ENCODE assay signal across 32 cellular contexts in the genomic region with DNA sequence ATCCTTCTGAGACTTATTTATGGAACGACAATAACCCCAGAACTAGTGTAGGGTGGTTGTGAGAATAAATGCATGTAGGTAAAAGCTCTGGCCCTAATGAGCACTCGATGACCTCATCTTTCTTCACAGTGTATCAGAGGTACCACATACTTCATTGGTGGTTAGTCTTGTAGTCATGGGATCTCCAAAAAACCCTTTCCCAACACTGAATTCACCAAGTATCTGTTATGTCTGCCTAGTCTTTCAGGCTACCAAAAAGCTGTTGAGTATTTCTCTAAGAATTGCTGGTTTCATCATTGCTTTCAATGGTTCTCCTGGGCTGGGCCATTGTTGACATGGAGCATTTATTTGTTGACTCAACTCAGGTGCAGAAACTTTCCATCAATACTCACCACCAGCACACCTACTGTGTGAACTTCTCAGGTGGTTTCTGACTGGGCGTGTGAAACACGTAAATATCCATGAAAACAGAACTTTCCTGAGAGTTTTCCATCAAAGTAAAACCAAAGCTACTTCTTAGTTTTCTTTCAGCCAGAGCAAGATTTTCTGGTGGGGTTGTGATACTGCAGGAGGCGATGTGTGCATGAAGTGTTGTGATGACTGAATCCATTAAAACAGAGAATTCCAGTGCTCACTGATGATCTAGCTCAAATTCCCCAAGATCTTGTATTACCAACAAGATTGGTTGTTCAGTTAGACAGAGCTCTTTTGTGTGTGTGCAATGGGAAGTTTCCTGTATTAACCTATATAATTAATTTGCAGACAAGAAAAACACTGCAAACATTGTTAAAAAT. TPM values are rescaled to one million over a fixed set of nuclear protein-coding genes. Genes with fewer than 3 reads are reported as not detected.
DNase-seq lines count a peak whose midpoint lies in the region; ATAC-seq, FAIRE-seq and TF ChIP-seq lines count a peak whose summit lies in the region.
"Had no signal": no experiment of that assay in that cellular context is flagged by ENCODE, and none has a peak within 500 bp of the region (broad histone marks: within the 10 kb centered on the region; RNA-seq: fewer than 3 reads in every experiment).

No MANE protein-coding gene starts in this region.

- H3K4me3 ChIP-seq in fibroblast of the aortic adventitia (ENCODE audit: low read depth, low read length) (no peak overlapping the region), stomach (no peak overlapping the region), pancreas (no peak overlapping the region)
- H3K4me3 ChIP-seq: mucosa of descending colon, suprapubic skin, upper lobe of right lung had no signal

- H3K9me3 ChIP-seq in stomach = no peaks in the 10 kb centered on the region
- no peaks in the 10 kb centered on the region for H3K9me3 ChIP-seq in pancreas
- H3K9me3 ChIP-seq: mucosa of descending colon, SK-N-SH, suprapubic skin, upper lobe of right lung had no signal

- intact Hi-C loops in stomach (cut with DNase I; ENCODE audit: low total_unique reads) = no loop called here
- intact Hi-C loops in pancreas (cut with DNase I) = no loop called here

- H3K27me3 Mint-ChIP-seq in WTC11 (ENCODE audit: low read depth) = peaks cover 3% of the 10 kb centered on the region; the same call in 1 of the 2 replicates
- H3K27me3 Mint-ChIP-seq in activated CD4-positive, alpha-beta T cell treated with anti-CD3 and anti-CD28 coated beads, Interleukin-2, amount 10 ng/mL, durations not matched to agents 7 days and 5 days = peaks cover 14% of the 10 kb centered on the region

- H3K4me3 Mint-ChIP-seq in WTC11 = no peak overlapping the region
- no peak overlapping the region for H3K4me3 Mint-ChIP-seq in activated CD4-positive, alpha-beta T cell treated with anti-CD3 and anti-CD28 coated beads, Interleukin-2, amount 10 ng/mL, durations not matched to agents 7 days and 5 days
- H3K4me3 Mint-ChIP-seq: activated naive CD8-positive, alpha-beta T cell treated with anti-CD3 and anti-CD28 coated beads, Interleukin-2, amount 50 U/mL, for 24 hours; activated T-cell treated with anti-CD3 and anti-CD28 coated beads, Interleukin-2, amount 50 U/mL, for 72 hours; central memory CD8-positive, alpha-beta T cell; dendritic cell treated with granulocyte-macrophage colony-stimulating factor and Interleukin-4, amounts not matched to agents 40 ng/mL and 50 ng/mL, for 4 days; immature natural killer cell; nephron; T-helper 1 cell treated with Interleukin-12 subunit alpha and Interleukin-12 subunit beta and Interleukin-4 antibody, amounts not matched to agents 30 μg/mL and 1 μg/mL, for 36 hours had no signal

- H3K36me3 ChIP-seq in stomach (no peaks in the 10 kb centered on the region), pancreas (no peaks in the 10 kb centered on the region)
- H3K36me3 ChIP-seq: suprapubic skin, upper lobe of right lung had no signal

- CTCF ChIA-PET in WTC11 (lab: Charles Lee) = no interaction called here
- CTCF ChIA-PET in activated CD4-positive, alpha-beta T cell treated with anti-CD3 and anti-CD28 coated beads, Interleukin-2, amount 10 ng/mL, durations not matched to agents 7 days and 5 days (lab: Charles Lee) = interaction anchor here (0.6 to 0.7 kb wide), 2 partner anchors 28 to 935 kb away, joined by 3 read pairs; no protein-coding TSS in a partner anchor

- no peak overlapping the region for H3K27ac Mint-ChIP-seq in WTC11
- H3K27ac Mint-ChIP-seq in activated CD4-positive, alpha-beta T cell treated with anti-CD3 and anti-CD28 coated beads, Interleukin-2, amount 10 ng/mL, durations not matched to agents 7 days and 5 days = no peak overlapping the region
- H3K27ac Mint-ChIP-seq: activated naive CD8-positive, alpha-beta T cell treated with anti-CD3 and anti-CD28 coated beads, Interleukin-2, amount 50 U/mL, for 24 hours; activated T-cell treated with anti-CD3 and anti-CD28 coated beads, Interleukin-2, amount 50 U/mL, for 72 hours; dendritic cell treated with granulocyte-macrophage colony-stimulating factor and Interleukin-4, amounts not matched to agents 40 ng/mL and 50 ng/mL, for 4 days; immature natural killer cell; T-helper 1 cell treated with Interleukin-12 subunit alpha and Interleukin-12 subunit beta and Interleukin-4 antibody, amounts not matched to agents 30 μg/mL and 1 μg/mL, for 36 hours had no signal

- TF ChIP-seq EP300 in stomach (IDR thresholded peaks at IDR 0.05) = no peak

- no peaks in the 10 kb centered on the region for H3K4me1 Mint-ChIP-seq in WTC11
- H3K4me1 Mint-ChIP-seq in activated CD4-positive, alpha-beta T cell treated with anti-CD3 and anti-CD28 coated beads, Interleukin-2, amount 10 ng/mL, durations not matched to agents 7 days and 5 days = no peaks in the 10 kb centered on the region
- H3K4me1 Mint-ChIP-seq: activated naive CD8-positive, alpha-beta T cell treated with anti-CD3 and anti-CD28 coated beads, Interleukin-2, amount 50 U/mL, for 24 hours; central memory CD8-positive, alpha-beta T cell; immature natural killer cell had no signal

- H3K4me1 ChIP-seq in stomach (peaks cover 11 to 46% (median 18%) of the 10 kb centered on the region in 4 donors), pancreas (peaks cover 9 to 31% (median 27%) of the 10 kb centered on the region in 3 donors)

- POLR2A ChIA-PET in WTC11 (lab: Charles Lee) = no interaction called here
- POLR2A ChIA-PET in activated CD4-positive, alpha-beta T cell treated with anti-CD3 and anti-CD28 coated beads, Interleukin-2, amount 10 ng/mL, durations not matched to agents 7 days and 5 days (lab: Charles Lee) = no interaction called here

- TF ChIP-seq CTCF in WTC11 (IDR thresholded peaks at IDR 0.05) (no peak), fibroblast of the aortic adventitia (IDR thresholded peaks at IDR 0.05; ENCODE audit: insufficient read depth, low read length) (peak; percentile 5), stomach (IDR thresholded peaks at IDR 0.05) (no peak), pancreas (IDR thresholded peaks at IDR 0.05) (no peak)

- DNase-seq in DMS53 (lab: John Stamatoyannopoulos, UW) = peak; percentile 42
- DNase-seq in DMS53 treated with DMSO at 0.1 percent for 48 hours (lab: John Stamatoyannopoulos, UW; ENCODE audit: unreplicated experiment) = no peak
- no peak for DNase-seq in WTC11 (ENCODE audit: low spot score)
- peak; percentile 12 for DNase-seq in fibroblast of the aortic adventitia (ENCODE audit: low read depth)
- DNase-seq in stomach = no peak
- no peak for DNase-seq in activated CD4-positive, alpha-beta T cell treated with anti-CD3 and anti-CD28 coated beads, Interleukin-2, amount 10 ng/mL, durations not matched to agents 7 days and 5 days
- no peak for DNase-seq in Ammon's horn (ENCODE audit: low spot score)
- DNase-seq in pancreas = no peak
- DNase-seq: activated CD4-positive, alpha-beta T cell treated with anti-CD3 and anti-CD28 coated beads, Interleukin-2, amount 50 U/mL, for 48 hours; activated naive CD8-positive, alpha-beta T cell treated with anti-CD3 and anti-CD28 coated beads, Interleukin-2, amount 50 U/mL, for 24 hours; activated T-cell treated with anti-CD3 and anti-CD28 coated beads, Interleukin-2, amount 50 U/mL, for 72 hours; immature natural killer cell; Karpas-422; left cardiac atrium; NCI-H1092; NCI-H510A treated with DMSO at 0.1 percent for 48 hours; retina; SK-N-SH; stimulated activated naive CD4-positive, alpha-beta T cell; upper lobe of right lung had no signal

- FAIRE-seq in pancreas (lab: Jason Lieb, UNC) = no peak
- FAIRE-seq: D721Med, GM19239, H54, small intestine had no signal

- 77 to 87% (median 80%) methylated on average over 5 of the region's 5 CpGs for WGBS in stomach, 5 donors
- 77 to 80% methylated on average over 5 of the region's 5 CpGs for WGBS in pancreas, 2 donors

- TF ChIP-seq POLR2A in stomach (IDR thresholded peaks at IDR 0.05) = no peak

- no peaks in the 10 kb centered on the region for H3K36me3 Mint-ChIP-seq in WTC11
- no peaks in the 10 kb centered on the region for H3K36me3 Mint-ChIP-seq in activated CD4-positive, alpha-beta T cell treated with anti-CD3 and anti-CD28 coated beads, Interleukin-2, amount 10 ng/mL, durations not matched to agents 7 days and 5 days (ENCODE audit: low read depth)
- H3K36me3 Mint-ChIP-seq: immature natural killer cell had no signal

- no peak for ATAC-seq in WTC11
- no peak for ATAC-seq in pancreas
- ATAC-seq: activated CD4-positive, CD25-positive, alpha-beta regulatory T cell treated with anti-CD3 and anti-CD28 coated beads, Interleukin-2, amount 50 U/mL, for 24 hours; activated naive CD8-positive, alpha-beta T cell treated with anti-CD3 and anti-CD28 coated beads, Interleukin-2, amount 50 U/mL, for 24 hours; activated T-cell treated with anti-CD3 and anti-CD28 coated beads, Interleukin-2, amount 50 U/mL, for 72 hours had no signal

- H3K27ac ChIP-seq in stomach (peak overlapping the region; percentile 67 to 84 (median 77)), pancreas (peak overlapping the region in 2 of 4 donors; percentile 78 to 80)
- H3K27ac ChIP-seq: 22Rv1, suprapubic skin, upper lobe of right lung had no signal

- peaks cover 5% of the 10 kb centered on the region; the same call in 1 of the 2 replicates for H3K9me3 Mint-ChIP-seq in WTC11
- no peaks in the 10 kb centered on the region for H3K9me3 Mint-ChIP-seq in activated CD4-positive, alpha-beta T cell treated with anti-CD3 and anti-CD28 coated beads, Interleukin-2, amount 10 ng/mL, durations not matched to agents 7 days and 5 days
- H3K9me3 Mint-ChIP-seq: activated naive CD8-positive, alpha-beta T cell treated with anti-CD3 and anti-CD28 coated beads, Interleukin-2, amount 50 U/mL, for 24 hours; activated T-cell treated with anti-CD3 and anti-CD28 coated beads, Interleukin-2, amount 50 U/mL, for 72 hours; central memory CD8-positive, alpha-beta T cell; dendritic cell treated with granulocyte-macrophage colony-stimulating factor and Interleukin-4, amounts not matched to agents 40 ng/mL and 50 ng/mL, for 4 days; nephron; T-helper 1 cell treated with Interleukin-12 subunit alpha and Interleukin-12 subunit beta and Interleukin-4 antibody, amounts not matched to agents 30 μg/mL and 1 μg/mL, for 36 hours had no signal

- no peaks in the 10 kb centered on the region for H3K27me3 ChIP-seq in stomach
- H3K27me3 ChIP-seq in pancreas = no peaks in the 10 kb centered on the region
- H3K27me3 ChIP-seq: suprapubic skin had no signal

TF ChIP-seq in WTC11, 78 proteins besides CTCF, POLR2A, EP300 and RAD21:
- peak; percentile 15; the same call in 1 of the 2 replicates for TF ChIP-seq GABPB1 (CRISPR knock-in tag; IDR thresholded peaks at IDR 0.05)
- TF ChIP-seq SMAD3 (CRISPR knock-in tag; IDR thresholded peaks at IDR 0.05; ENCODE audit: borderline replicate concordance) = no peak

RNA-seq across cellular contexts. Expression of gene SLC35B4, which starts 51.4 kb away (rescaled TPM):
- total RNA-seq in WTC11 (2021) (31.5 to 35.5 TPM (median 32.6 TPM) in 3 replicates), fibroblast of the aortic adventitia (ENCODE audit: low replicate concordance) (7.8 and 18.4 TPM in 2 replicates), stomach (10 to 100 TPM in 2 of 5 donors, 1 to 10 TPM in 3; 3.2 to 13.0 (median 8.3) TPM), pancreas (1 to 10 TPM; 2.2 to 8.0 (median 3.0) TPM)
- polyA plus RNA-seq in stomach (1 to 10 TPM; 1.9 to 2.0 (median 2.0) TPM), pancreas (1 to 10 TPM; 3.8 to 4.6 TPM)
- total RNA-seq in activated CD4-positive, alpha-beta T cell treated with anti-CD3 and anti-CD28 coated beads, Interleukin-2, amount 10 ng/mL, durations not matched to agents 7 days and 5 days = 10 to 100 TPM; 15.2 to 18.4 TPM

Comparison
In these comparisons a context has a peak if more than half of its experiments do, and no peak if none do; other contexts are left out.
1. DNase-seq: peak in DMS53 (single experiment) and fibroblast of the aortic adventitia (single experiment); none in DMS53 treated with DMSO at 0.1 percent for 48 hours (single experiment), WTC11 (single experiment), stomach (single experiment), activated CD4-positive, alpha-beta T cell treated with anti-CD3 and anti-CD28 coated beads, Interleukin-2, amount 10 ng/mL, durations not matched to agents 7 days and 5 days (single experiment), Ammon's horn (single experiment) and pancreas (0 of 6).